Comparison of ENCODE assay signal across 25 cellular contexts in genomic region chr12:102298022-102298421, GRCh38.
DNase-seq lines count a peak whose midpoint lies in the region; ATAC-seq, FAIRE-seq and TF ChIP-seq lines count a peak whose summit lies in the region.
"Had no signal": no experiment of that assay in that cellular context is flagged by ENCODE, and none has a peak within 500 bp of the region (broad histone marks: within the 10 kb centered on the region; RNA-seq: fewer than 3 reads in every experiment).

No MANE protein-coding gene starts in this region.

- in situ Hi-C loops in GM23248 (cut with MboI): no loop called here

- H3K4me2 ChIP-seq in GM23248 (ENCODE audit: unreplicated experiment): peak overlapping the region; percentile 25
- no peak overlapping the region for H3K4me2 ChIP-seq in astrocyte (ENCODE audit: low read length)

- peaks cover 8% of the 10 kb centered on the region; the same call in 1 of the 2 replicates for H3F3A ChIP-seq in GM23248 (ENCODE audit: insufficient read depth)

- H3K4me3 ChIP-seq in GM23248: no peak overlapping the region
- H3K4me3 ChIP-seq in astrocyte (ENCODE audit: insufficient read depth, low read depth, low read length): no peak overlapping the region
- no peak overlapping the region for H3K4me3 ChIP-seq in fibroblast of the aortic adventitia (ENCODE audit: low read depth, low read length)
- H3K4me3 ChIP-seq in mucosa of descending colon: no peak overlapping the region
- H3K4me3 ChIP-seq: body of pancreas, heart left ventricle, suprapubic skin, uterus had no signal

- H3K27me3 Mint-ChIP-seq in astrocyte (ENCODE audit: low read depth, unreplicated experiment): no peaks in the 10 kb centered on the region

- no peaks in the 10 kb centered on the region for H3K9me3 Mint-ChIP-seq in astrocyte (ENCODE audit: unreplicated experiment)
- H3K9me3 Mint-ChIP-seq: dendritic cell treated with granulocyte-macrophage colony-stimulating factor and Interleukin-4, amounts not matched to agents 40 ng/mL and 50 ng/mL, for 4 days had no signal

- H3K27ac ChIP-seq in GM23248 (peak overlapping the region; percentile 26; the same call in 1 of the 2 replicates), astrocyte (ENCODE audit: low read depth, low read length) (no peak overlapping the region)
- H3K27ac ChIP-seq: body of pancreas, heart left ventricle, neutrophil, suprapubic skin, uterus had no signal

- no peak overlapping the region for H3K27ac Mint-ChIP-seq in astrocyte (ENCODE audit: unreplicated experiment)
- H3K27ac Mint-ChIP-seq: activated CD8-positive, alpha-beta T cell treated with anti-CD3 and anti-CD28 coated beads, Interleukin-2, amount 10 ng/mL, durations not matched to agents 7 days and 5 days; activated naive CD8-positive, alpha-beta T cell; CD4-positive, CD25-positive, alpha-beta regulatory T cell; dendritic cell treated with granulocyte-macrophage colony-stimulating factor and Interleukin-4, amounts not matched to agents 40 ng/mL and 50 ng/mL, for 4 days had no signal

- H3K27me3 ChIP-seq in GM23248 (replicated peaks; ENCODE audit: insufficient read depth): no peaks in the 10 kb centered on the region
- no peaks in the 10 kb centered on the region for H3K27me3 ChIP-seq in astrocyte (ENCODE audit: insufficient read depth, low read length)
- H3K27me3 ChIP-seq: body of pancreas, heart left ventricle, neutrophil, suprapubic skin, uterus had no signal

- no peak for TF ChIP-seq CTCF in astrocyte (IDR thresholded peaks at IDR 0.05; ENCODE audit: insufficient read depth, low read depth, low read length)
- TF ChIP-seq CTCF in fibroblast of the aortic adventitia (IDR thresholded peaks at IDR 0.05; ENCODE audit: insufficient read depth, low read length): no peak
- TF ChIP-seq CTCF in mucosa of descending colon (IDR thresholded peaks at IDR 0.05): no peak

- no peaks in the 10 kb centered on the region for H3K79me2 ChIP-seq in GM23248 (ENCODE audit: insufficient read depth)
- no peaks in the 10 kb centered on the region for H3K79me2 ChIP-seq in astrocyte (ENCODE audit: insufficient read depth, low read length)

- H3K36me3 Mint-ChIP-seq in astrocyte (ENCODE audit: low read depth, unreplicated experiment): no peaks in the 10 kb centered on the region
- H3K36me3 Mint-ChIP-seq: activated naive CD8-positive, alpha-beta T cell; CD4-positive, CD25-positive, alpha-beta regulatory T cell had no signal

- peaks cover 9% of the 10 kb centered on the region; the same call in 1 of the 2 replicates for H3K4me1 ChIP-seq in GM23248 (ENCODE audit: insufficient read depth)
- H3K4me1 ChIP-seq in astrocyte (ENCODE audit: insufficient read depth, low read length): no peaks in the 10 kb centered on the region
- no peaks in the 10 kb centered on the region for H3K4me1 ChIP-seq in mucosa of descending colon (ENCODE audit: low read depth)
- H3K4me1 ChIP-seq: body of pancreas, heart left ventricle, suprapubic skin, uterus had no signal

- H3K9me2 ChIP-seq in GM23248 (ENCODE audit: insufficient read depth): no peaks in the 10 kb centered on the region

- H3K4me1 Mint-ChIP-seq in astrocyte (ENCODE audit: low read depth, unreplicated experiment): peaks cover 3% of the 10 kb centered on the region
- H3K4me1 Mint-ChIP-seq: CD4-positive, CD25-positive, alpha-beta regulatory T cell had no signal

- H3K9ac ChIP-seq in GM23248 (no peak overlapping the region), astrocyte (ENCODE audit: low read length) (no peak overlapping the region)

- H2AFZ ChIP-seq in GM23248: no peak overlapping the region
- H2AFZ ChIP-seq in astrocyte (ENCODE audit: low read depth, low read length): no peak overlapping the region

- H3K36me3 ChIP-seq in GM23248 (ENCODE audit: low read depth) (no peaks in the 10 kb centered on the region), astrocyte (ENCODE audit: insufficient read depth, low read length) (no peaks in the 10 kb centered on the region), mucosa of descending colon (ENCODE audit: low read depth) (no peaks in the 10 kb centered on the region)
- H3K36me3 ChIP-seq: heart left ventricle, neutrophil, suprapubic skin, uterus had no signal

- DNase-seq in AG08395 (ENCODE audit: low spot score) (peak; percentile 73), GM23248 (peak; percentile 86), astrocyte (ENCODE audit: low read depth) (peak; percentile 68), fibroblast of the aortic adventitia (ENCODE audit: low read depth) (peak; percentile 61), mucosa of descending colon (no peak), mesenteric fat pad (ENCODE audit: low spot score) (no peak), NAMALWA (ENCODE audit: low spot score) (no peak)
- no peak for DNase-seq in stimulated activated naive CD4-positive, alpha-beta T cell (lab: John Stamatoyannopoulos, UW)
- DNase-seq: activated CD8-positive, alpha-beta T cell treated with anti-CD3 and anti-CD28 coated beads, Interleukin-2, amount 10 ng/mL, durations not matched to agents 7 days and 5 days; activated T-cell treated with anti-CD3 and anti-CD28 coated beads, Interleukin-2, amount 50 U/mL, for 48 hours; body of pancreas; CD4-positive, CD25-positive, alpha-beta regulatory T cell; DMS53; heart left ventricle; Kasumi-1; left ventricle myocardium superior; NCI-H82; PC-3; uterus had no signal

- intact Hi-C loops in mucosa of descending colon (cut with DNase I, micrococcal nuclease): no loop called here

- H4K20me1 ChIP-seq in GM23248 (ENCODE audit: insufficient read depth) (no peaks in the 10 kb centered on the region), astrocyte (ENCODE audit: insufficient read depth, low read length) (no peaks in the 10 kb centered on the region)

- ATAC-seq in mucosa of descending colon: no peak
- ATAC-seq: activated CD4-positive, CD25-positive, alpha-beta regulatory T cell treated with anti-CD3 and anti-CD28 coated beads, Interleukin-2, amount 50 U/mL, for 24 hours; activated CD8-positive, alpha-beta T cell treated with anti-CD3 and anti-CD28 coated beads, Interleukin-2, amount 10 ng/mL, durations not matched to agents 7 days and 5 days; body of pancreas; heart left ventricle; left ventricle myocardium superior; PC-3 had no signal

- H3K9me3 ChIP-seq in GM23248 (ENCODE audit: low read depth) (no peaks in the 10 kb centered on the region), astrocyte (ENCODE audit: insufficient read depth, low read depth, low read length) (no peaks in the 10 kb centered on the region), mucosa of descending colon (no peaks in the 10 kb centered on the region)
- H3K9me3 ChIP-seq: body of pancreas, neutrophil had no signal

- no peak overlapping the region for H3K4me3 Mint-ChIP-seq in astrocyte (ENCODE audit: unreplicated experiment)
- H3K4me3 Mint-ChIP-seq: activated CD8-positive, alpha-beta T cell treated with anti-CD3 and anti-CD28 coated beads, Interleukin-2, amount 10 ng/mL, durations not matched to agents 7 days and 5 days; activated naive CD8-positive, alpha-beta T cell; CD4-positive, CD25-positive, alpha-beta regulatory T cell; dendritic cell treated with granulocyte-macrophage colony-stimulating factor and Interleukin-4, amounts not matched to agents 40 ng/mL and 50 ng/mL, for 4 days had no signal

- no peak for FAIRE-seq in astrocyte (lab: Jason Lieb, UNC)
- FAIRE-seq: A204.1 had no signal

- 0 to 3% methylated on average over 3 of the region's 3 CpGs for WGBS in GM23248 (ENCODE audit: low coverage in 1 of 2, low lambda C conversion rate in 2 of 2, missing lambda C conversion rate in 2 of 2), 2 experiments

Comparison
In these comparisons a context has a peak if more than half of its experiments do, and no peak if none do; other contexts are left out.
1. DNase-seq: peak in AG08395 (single experiment), GM23248 (single experiment), astrocyte (single experiment) and fibroblast of the aortic adventitia (single experiment); none in stimulated activated naive CD4-positive, alpha-beta T cell (0 of 6), mucosa of descending colon (0 of 3), mesenteric fat pad (single experiment) and NAMALWA (single experiment).